Comparison of ENCODE assay signal across 20 cellular contexts in the genomic region with DNA sequence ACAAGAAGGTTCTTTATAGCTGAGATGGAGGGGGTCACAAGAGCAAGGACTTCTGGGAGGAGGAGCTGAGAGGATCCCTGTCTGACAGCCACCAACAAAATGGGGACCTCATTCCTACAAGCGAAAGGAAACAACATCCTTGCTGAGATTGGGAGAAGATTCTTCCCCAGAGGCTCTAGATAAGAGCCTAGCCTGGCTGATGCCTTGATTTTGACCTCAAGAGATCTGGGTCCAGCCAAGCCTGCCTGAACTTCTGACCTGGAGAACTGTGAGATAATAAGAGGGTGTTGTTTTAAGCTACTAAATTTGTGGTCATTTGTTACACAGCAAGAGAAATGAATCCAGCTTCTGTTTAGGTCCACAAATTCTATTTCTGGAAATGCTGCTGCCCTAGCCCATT.
DNase-seq lines count a peak whose midpoint lies in the region; ATAC-seq, FAIRE-seq and TF ChIP-seq lines count a peak whose summit lies in the region.
"Had no signal": no experiment of that assay in that cellular context is flagged by ENCODE, and none has a peak within 500 bp of the region (broad histone marks: within the 10 kb centered on the region; RNA-seq: fewer than 3 reads in every experiment).

No MANE protein-coding gene starts in this region.

- no peak for DNase-seq in CD14-positive monocyte (ENCODE audit: low spot score)
- DNase-seq in K562 (ENCODE audit: extremely low read depth in 1 of 4, low spot score in 3 of 4) = peak in 1 of 4 experiments; percentile 3
- DNase-seq in cardiac muscle cell (ENCODE audit: low read depth in 1 of 2, low spot score in 1 of 2) = peak in 1 of 2 donors; percentile 10
- DNase-seq in psoas muscle = no peak
- no peak for DNase-seq in SK-N-SH
- no peak for DNase-seq in naive thymus-derived CD8-positive, alpha-beta T cell
- DNase-seq in NCI-H510A treated with DMSO at 0.1 percent for 48 hours (lab: John Stamatoyannopoulos, UW) = no peak
- DNase-seq: activated CD4-positive, CD25-positive, alpha-beta regulatory T cell; activated CD8-positive, alpha-beta T cell treated with anti-CD3 and anti-CD28 coated beads, Interleukin-2, amount 10 ng/mL, durations not matched to agents 7 days and 5 days; activated naive CD4-positive, alpha-beta T cell treated with anti-CD3 and anti-CD28 coated beads, Interleukin-2, amount 10 ng/mL, durations not matched to agents 7 days and 5 days; activated T-cell treated with anti-CD3 and anti-CD28 coated beads, Interleukin-2, amount 50 U/mL, for 24 hours; lower lobe of right lung; NCI-H187; NCI-H226; small intestine; stimulated activated CD4-positive, alpha-beta T cell treated with anti-CD3 and anti-CD28 coated beads, Interleukin-4, amount 100 ng/mL, for 24 hours had no signal

- WGBS in K562 (ENCODE audit: insufficient coverage, low coverage, missing lambda C conversion rate) = 0% methylated on average over 1 of the region's 1 CpG
- 73 to 94% (median 85%) methylated on average over 1 of the region's 1 CpG for WGBS in psoas muscle, 3 donors
- 100% methylated on average over 1 of the region's 1 CpG for WGBS in SK-N-SH (ENCODE audit: low lambda C conversion rate)

- in situ Hi-C loops in K562 (cut with MboI) = no loop called here

- H3K27me3 ChIP-seq in K562 (ENCODE audit: control insufficient read depth in 2 of 2, insufficient read depth in 2 of 2, low read length in 2 of 2) (no peaks in the 10 kb centered on the region), cardiac muscle cell (no peaks in the 10 kb centered on the region), psoas muscle (ENCODE audit: insufficient read depth in 3 of 3, low read length in 2 of 3) (no peaks in the 10 kb centered on the region), SK-N-SH (ENCODE audit: insufficient read depth) (no peaks in the 10 kb centered on the region)
- H3K27me3 ChIP-seq: vagina had no signal

- no peaks in the 10 kb centered on the region for H3K27me3 Mint-ChIP-seq in CD14-positive monocyte (ENCODE audit: low read depth in 3 of 3)
- H3K27me3 Mint-ChIP-seq in naive thymus-derived CD8-positive, alpha-beta T cell = no peaks in the 10 kb centered on the region
- H3K27me3 Mint-ChIP-seq: activated T-cell treated with anti-CD3 and anti-CD28 coated beads, Interleukin-2, amount 50 U/mL, for 24 hours had no signal

- TF ChIP-seq POLR2A in K562 (conservative IDR thresholded peaks at IDR 0.05) = no peak

- H3K9me3 Mint-ChIP-seq in CD14-positive monocyte = peaks cover 0 to 4% (median 0%) of the 10 kb centered on the region in 7 donors
- H3K9me3 Mint-ChIP-seq in naive thymus-derived CD8-positive, alpha-beta T cell = no peaks in the 10 kb centered on the region
- H3K9me3 Mint-ChIP-seq: activated naive CD4-positive, alpha-beta T cell treated with anti-CD3 and anti-CD28 coated beads, Interleukin-2, amount 10 ng/mL, durations not matched to agents 7 days and 5 days; activated T-cell treated with anti-CD3 and anti-CD28 coated beads, Interleukin-2, amount 50 U/mL, for 24 hours; T-helper 2 cell treated with Interferon-gamma antibody and Interleukin-4, amounts not matched to agents 5 μg/mL and 100 μg/mL, for 36 hours had no signal

- H3K4me3 Mint-ChIP-seq in CD14-positive monocyte = no peak overlapping the region
- no peak overlapping the region for H3K4me3 Mint-ChIP-seq in naive thymus-derived CD8-positive, alpha-beta T cell
- H3K4me3 Mint-ChIP-seq: activated CD8-positive, alpha-beta T cell treated with anti-CD3 and anti-CD28 coated beads, Interleukin-2, amount 10 ng/mL, durations not matched to agents 7 days and 5 days; activated naive CD4-positive, alpha-beta T cell treated with anti-CD3 and anti-CD28 coated beads, Interleukin-2, amount 10 ng/mL, durations not matched to agents 7 days and 5 days; activated T-cell treated with anti-CD3 and anti-CD28 coated beads, Interleukin-2, amount 50 U/mL, for 24 hours; T-helper 2 cell treated with Interferon-gamma antibody and Interleukin-4, amounts not matched to agents 5 μg/mL and 100 μg/mL, for 36 hours had no signal

- TF ChIP-seq RAD21 in K562 (CRISPR knock-in tag; conservative IDR thresholded peaks at IDR 0.05 in 1 of 2, IDR thresholded peaks at IDR 0.05 in 1 of 2) = no peak
- no peak for TF ChIP-seq RAD21 in SK-N-SH (IDR thresholded peaks at IDR 0.05; ENCODE audit: low read length)

- H3K36me3 ChIP-seq in K562 (ENCODE audit: control insufficient read depth, insufficient read depth, low read length) (0 out of 3 replicates have a peak, but pooled peaks cover 3% of the 10 kb centered on the region), cardiac muscle cell (peaks cover 9% of the 10 kb centered on the region), psoas muscle (ENCODE audit: insufficient read depth in 1 of 2, low read depth in 1 of 2) (peaks cover 0 to 29% of the 10 kb centered on the region in 2 donors), SK-N-SH (replicated peaks in 1 of 2; ENCODE audit: control insufficient read depth in 1 of 2, insufficient read depth in 2 of 2, low read length in 1 of 2) (peaks cover 33 to 49% of the 10 kb centered on the region in 2 experiments)

- peaks cover 43% of the 10 kb centered on the region for H3K4me1 Mint-ChIP-seq in CD14-positive monocyte
- H3K4me1 Mint-ChIP-seq in naive thymus-derived CD8-positive, alpha-beta T cell = peaks cover 0 to 4% (median 2%) of the 10 kb centered on the region in 4 donors
- H3K4me1 Mint-ChIP-seq: activated naive CD4-positive, alpha-beta T cell treated with anti-CD3 and anti-CD28 coated beads, Interleukin-2, amount 10 ng/mL, durations not matched to agents 7 days and 5 days had no signal

- no peak for FAIRE-seq in K562 (lab: Jason Lieb, UNC)
- FAIRE-seq: small intestine had no signal

- no peak overlapping the region for H3K27ac ChIP-seq in K562 (ENCODE audit: extremely low read depth, low read depth, low read length)
- peak overlapping the region; percentile 51 for H3K27ac ChIP-seq in cardiac muscle cell
- H3K27ac ChIP-seq in psoas muscle = peak overlapping the region; percentile 73
- H3K27ac ChIP-seq in SK-N-SH (ENCODE audit: low read depth in 2 of 2, low read length in 1 of 2) = no peak overlapping the region
- H3K27ac ChIP-seq: parathyroid adenoma had no signal

- H3F3A ChIP-seq in SK-N-SH (replicated peaks; ENCODE audit: insufficient read depth) = peaks cover under 1% of the 10 kb centered on the region

- peaks cover 54 to 80% of the 10 kb centered on the region in 2 donors for H3K36me3 Mint-ChIP-seq in CD14-positive monocyte
- H3K36me3 Mint-ChIP-seq in naive thymus-derived CD8-positive, alpha-beta T cell = peaks cover 0 to 13% (median 8%) of the 10 kb centered on the region in 3 donors
- H3K36me3 Mint-ChIP-seq: activated naive CD4-positive, alpha-beta T cell treated with anti-CD3 and anti-CD28 coated beads, Interleukin-2, amount 10 ng/mL, durations not matched to agents 7 days and 5 days had no signal

- H3K4me1 ChIP-seq in K562 (replicated peaks in 1 of 2; ENCODE audit: control insufficient read depth in 2 of 2, insufficient read depth in 2 of 2, low read length in 2 of 2) (peaks cover 0 to 5% of the 10 kb centered on the region in 2 experiments; a peak in 3 of 5 replicates), cardiac muscle cell (ENCODE audit: low read depth) (peaks cover 15% of the 10 kb centered on the region), psoas muscle (peaks cover 46% of the 10 kb centered on the region), SK-N-SH (ENCODE audit: control insufficient read depth in 1 of 2, insufficient read depth in 2 of 2, low read depth in 1 of 2, low read length in 1 of 2) (peaks cover 3 to 9% of the 10 kb centered on the region in 2 experiments; a peak in 2 of 4 replicates)

- H3K9me2 ChIP-seq in SK-N-SH = no peaks in the 10 kb centered on the region

- ATAC-seq in K562 = no peak
- no peak for ATAC-seq in psoas muscle
- no peak for ATAC-seq in naive thymus-derived CD8-positive, alpha-beta T cell
- no peak for ATAC-seq in HG03565 (IDR thresholded peaks at IDR 0.05; ENCODE audit: unreplicated experiment)
- ATAC-seq: activated CD8-positive, alpha-beta T cell treated with anti-CD3 and anti-CD28 coated beads, Interleukin-2, amount 10 ng/mL, durations not matched to agents 7 days and 5 days had no signal

- TF ChIP-seq EP300 in K562 (IDR thresholded peaks at IDR 0.05; ENCODE audit: low read length) (no peak), SK-N-SH (IDR thresholded peaks at IDR 0.05; ENCODE audit: borderline replicate concordance in 1 of 2, low read depth in 1 of 2, low read length in 1 of 2) (no peak)

- H3K4me2 ChIP-seq in K562 (ENCODE audit: insufficient read depth, low read length) (no peak overlapping the region), SK-N-SH (no peak overlapping the region)

- intact Hi-C loops in CD14-positive monocyte (cut with micrococcal nuclease) = loop anchor here (5.0 to 10.0 kb wide), 2 partner anchors 97 to 100 kb away; no protein-coding TSS in a partner anchor
- intact Hi-C loops in K562 (cut with micrococcal nuclease) = no loop called here
- intact Hi-C loops in psoas muscle (cut with DNase I) = loop anchor here in 1 of 2 donors (5.0 kb wide), 1 partner anchor 92 kb away; no protein-coding TSS in a partner anchor

- peak overlapping the region; percentile 75 to 91 (median 86) for H3K27ac Mint-ChIP-seq in CD14-positive monocyte
- peak overlapping the region in 1 of 10 donors; percentile 33 for H3K27ac Mint-ChIP-seq in naive thymus-derived CD8-positive, alpha-beta T cell
- H3K27ac Mint-ChIP-seq: activated CD8-positive, alpha-beta T cell treated with anti-CD3 and anti-CD28 coated beads, Interleukin-2, amount 10 ng/mL, durations not matched to agents 7 days and 5 days; activated T-cell treated with anti-CD3 and anti-CD28 coated beads, Interleukin-2, amount 50 U/mL, for 24 hours; T-helper 2 cell treated with Interferon-gamma antibody and Interleukin-4, amounts not matched to agents 5 μg/mL and 100 μg/mL, for 36 hours had no signal

- CTCF ChIA-PET in K562 (lab: Yijun Ruan, JAX; ENCODE audit: low intra/inter-chr PET ratio) = no interaction called here
- CTCF ChIA-PET in SK-N-SH (lab: Yijun Ruan, JAX) = interaction anchor here (1.5 to 5.2 kb wide), 3 partner anchors 10 to 95 kb away, joined by 3 to 93 read pairs (median 4); no protein-coding TSS in a partner anchor

- TF ChIP-seq CTCF in CD14-positive monocyte (IDR thresholded peaks at IDR 0.05) (no peak), K562 (IDR thresholded peaks at IDR 0.05 in 2 of 3, conservative IDR thresholded peaks at IDR 0.05 in 1 of 3; ENCODE audit: insufficient read depth in 2 of 3, low read depth in 1 of 3, low read length in 3 of 3) (no peak), cardiac muscle cell (IDR thresholded peaks at IDR 0.05; ENCODE audit: low read depth, low read length) (no peak), psoas muscle (IDR thresholded peaks at IDR 0.05) (no peak), SK-N-SH (IDR thresholded peaks at IDR 0.05) (no peak)

- no peak overlapping the region for H2AFZ ChIP-seq in K562 (ENCODE audit: low read depth, low read length)
- H2AFZ ChIP-seq in SK-N-SH (ENCODE audit: low read depth) = no peak overlapping the region
- H2AFZ ChIP-seq: parathyroid adenoma had no signal

- no peaks in the 10 kb centered on the region for H3K9me1 ChIP-seq in K562 (ENCODE audit: control insufficient read depth, insufficient read depth, low read length)

- H3K9ac ChIP-seq in K562 (ENCODE audit: insufficient read depth in 1 of 2, low read depth in 2 of 2, low read length in 2 of 2) (no peak overlapping the region), SK-N-SH (no peak overlapping the region)
- H3K9ac ChIP-seq: parathyroid adenoma had no signal

- H3K4me3 ChIP-seq in K562 (no peak overlapping the region), cardiac muscle cell (no peak overlapping the region), psoas muscle (no peak overlapping the region), SK-N-SH (ENCODE audit: low read depth in 2 of 2, low read length in 1 of 2) (no peak overlapping the region)
- H3K4me3 ChIP-seq: lower lobe of right lung, vagina had no signal

- H3K79me2 ChIP-seq in K562 (ENCODE audit: control insufficient read depth, insufficient read depth, low read length) (no peaks in the 10 kb centered on the region), SK-N-SH (ENCODE audit: insufficient read depth) (no peaks in the 10 kb centered on the region)
- H3K79me2 ChIP-seq: parathyroid adenoma had no signal

- no TSS peak for BruUV-seq in K562 (replicated peaks; lab: Mats Ljungman, UMichigan)

- no peaks in the 10 kb centered on the region for H3K9me3 ChIP-seq in K562 (replicated peaks; ENCODE audit: control insufficient read depth, insufficient read depth, low read depth, low read length)
- H3K9me3 ChIP-seq in cardiac muscle cell (ENCODE audit: low read depth) = no peaks in the 10 kb centered on the region
- H3K9me3 ChIP-seq in psoas muscle = no peaks in the 10 kb centered on the region
- no peaks in the 10 kb centered on the region for H3K9me3 ChIP-seq in SK-N-SH
- H3K9me3 ChIP-seq: lower lobe of right lung, vagina had no signal

- no peaks in the 10 kb centered on the region for H4K20me1 ChIP-seq in K562 (replicated peaks; ENCODE audit: control insufficient read depth, insufficient read depth, low read length)
- H4K20me1 ChIP-seq in SK-N-SH (ENCODE audit: insufficient read depth) = no peaks in the 10 kb centered on the region

- POLR2A ChIA-PET in K562 (lab: Yijun Ruan, JAX) (interaction anchor here (0.5 kb wide), 1 partner anchor 1648 kb away, joined by 3 read pairs; no protein-coding TSS in a partner anchor), SK-N-SH (lab: Yijun Ruan, JAX) (no interaction called here)
- POLR2A ChIA-PET in naive thymus-derived CD8-positive, alpha-beta T cell (lab: Charles Lee) = interaction anchor here (1.5 kb wide), 1 partner anchor 261 kb away, joined by 6 read pairs; no protein-coding TSS in a partner anchor

Comparison
In these comparisons a context has a peak if more than half of its experiments do, and no peak if none do; other contexts are left out.
1. H3K27ac ChIP-seq: peak in cardiac muscle cell (single experiment) and psoas muscle (single experiment); none in K562 (single experiment) and SK-N-SH (0 of 2).